ENCODE assay signal across 28 cellular contexts in genomic region chr3:191385101-191385500, GRCh38. TPM values are rescaled to one million over a fixed set of nuclear protein-coding genes. Genes with fewer than 3 reads are reported as not detected.
"Had no signal": no experiment of that assay in that cellular context is flagged by ENCODE, and none has a peak within 500 bp of the region (broad histone marks: within the 10 kb centered on the region; RNA-seq: fewer than 3 reads in every experiment).

No MANE protein-coding gene starts in this region.

- H3K36me3 ChIP-seq: neutrophil had no signal

- H3K4me2 ChIP-seq: hepatocyte had no signal

- H3K27me3 ChIP-seq: colonic mucosa, hepatocyte, neutrophil, right lobe of liver, spleen, stomach, transverse colon had no signal

- ATAC-seq: left colon, left ventricle myocardium superior, psoas muscle, right lobe of liver had no signal

- H2AFZ ChIP-seq: hepatocyte had no signal

- DNase-seq: colonic mucosa; effector CD4-positive, alpha-beta T cell; endodermal cell; erythroblast; foreskin fibroblast; head of caudate nucleus; left colon; left ventricle myocardium superior; mesendoderm; naive B cell; nephron progenitor cell; psoas muscle; retina; right lobe of liver; spleen; stimulated activated CD4-positive, alpha-beta T cell treated with anti-CD3 and anti-CD28 coated beads, Interleukin-15, amount 100 ng/mL, for 24 hours; stimulated activated CD4-positive, alpha-beta T cell treated with anti-CD3 and anti-CD28 coated beads, Interleukin-2, amount 100 ng/mL, for 24 hours; stimulated activated naive CD4-positive, alpha-beta T cell; stomach; substantia nigra; transverse colon had no signal

- H3K79me2 ChIP-seq: hepatocyte had no signal

- H3K4me1 Mint-ChIP-seq: nephron progenitor cell had no signal

- H3K4me3 Mint-ChIP-seq: endodermal cell, naive B cell, nephron progenitor cell had no signal

- H3K9me3 ChIP-seq: colonic mucosa, neutrophil, psoas muscle, right lobe of liver, spleen, stomach, thoracic aorta, transverse colon had no signal

- H3K27ac Mint-ChIP-seq: nephron progenitor cell had no signal

- H3K27me3 Mint-ChIP-seq: naive B cell had no signal

- H3K27ac ChIP-seq: colonic mucosa, hepatocyte, neutrophil, psoas muscle, right lobe of liver, spleen, stomach, thoracic aorta, transverse colon had no signal

- H3K4me1 ChIP-seq: colonic mucosa, right lobe of liver, stomach, transverse colon had no signal

- H3K9me3 Mint-ChIP-seq: endodermal cell, naive B cell, nephron progenitor cell had no signal

- FAIRE-seq: endothelial cell of umbilical vein had no signal

- H3K4me3 ChIP-seq: colonic mucosa, hepatocyte, lung, psoas muscle, right lobe of liver, spleen, stomach, thoracic aorta, transverse colon had no signal

RNA-seq across cellular contexts. Expression of gene UTS2B, which starts 54.8 kb away (rescaled TPM):
- total RNA-seq: dermis microvascular lymphatic vessel endothelial cell, left colon, skeletal muscle tissue, stomach had no signal
